ENCODE assay signal across 14 cellular contexts in the genomic region with DNA sequence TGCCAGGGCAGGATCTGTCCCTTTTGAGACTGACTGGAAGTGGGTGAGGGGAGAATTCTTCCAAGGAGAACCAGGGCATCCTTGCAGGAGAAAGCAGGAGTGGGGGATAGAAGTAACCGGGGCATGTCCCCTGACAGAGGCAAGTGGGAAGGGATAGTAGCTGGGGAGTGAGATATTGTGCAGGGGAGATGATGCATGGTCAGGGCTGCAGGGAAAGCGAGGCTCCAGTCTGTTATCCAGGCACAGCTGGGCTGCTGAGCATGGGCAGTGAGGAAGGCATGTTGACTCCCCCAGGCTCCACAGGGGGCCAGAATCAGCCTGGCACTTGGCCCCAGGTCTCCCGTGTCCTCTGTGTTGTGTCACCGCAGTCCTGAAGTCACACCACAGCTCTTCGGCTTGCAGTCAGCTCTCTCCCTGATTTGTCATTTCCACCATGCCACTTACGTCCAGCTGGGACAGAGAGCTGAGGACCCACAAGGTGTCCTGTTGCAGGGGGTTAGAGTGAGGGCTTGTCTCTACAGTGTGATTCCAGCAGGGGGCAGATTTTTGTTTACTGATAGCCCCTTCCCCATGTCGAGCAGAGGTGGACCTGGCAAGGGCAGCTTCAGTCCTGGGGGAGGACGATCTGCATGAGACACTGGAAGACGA. TPM values are rescaled to one million over a fixed set of nuclear protein-coding genes. Genes with fewer than 3 reads are reported as not detected.
DNase-seq lines count a peak whose midpoint lies in the region; ATAC-seq and TF ChIP-seq lines count a peak whose summit lies in the region.
"Had no signal": no experiment of that assay in that cellular context is flagged by ENCODE, and none has a peak within 500 bp of the region (broad histone marks: within the 10 kb centered on the region; RNA-seq: fewer than 3 reads in every experiment).

No MANE protein-coding gene starts in this region.

- no peak overlapping the region for H2AFZ ChIP-seq in GM23338

- TF ChIP-seq EP300 in sigmoid colon (IDR thresholded peaks at IDR 0.05) = no peak

- H3F3A ChIP-seq in GM23338 (replicated peaks; ENCODE audit: low read depth) = 0 out of 2 replicates have a peak, but pooled peaks cover 2% of the 10 kb centered on the region

- H3K27me3 ChIP-seq in GM23338 (ENCODE audit: insufficient read depth) (no peaks in the 10 kb centered on the region), sigmoid colon (no peaks in the 10 kb centered on the region)
- H3K27me3 ChIP-seq: tibial artery had no signal

- H3K4me1 ChIP-seq in GM23338 (ENCODE audit: insufficient read depth) (peaks cover 13% of the 10 kb centered on the region), sigmoid colon (peaks cover 0 to 14% (median 6%) of the 10 kb centered on the region in 4 donors)
- H3K4me1 ChIP-seq: tibial artery had no signal

- H3K27ac ChIP-seq in GM23338 (ENCODE audit: low read depth) (no peak overlapping the region), sigmoid colon (no peak overlapping the region)
- H3K27ac ChIP-seq: tibial artery had no signal

- H3K9me3 Mint-ChIP-seq in GM23338 = peaks cover 19% of the 10 kb centered on the region

- TF ChIP-seq POLR2A in sigmoid colon (IDR thresholded peaks at IDR 0.05) = no peak

- H3K27ac Mint-ChIP-seq in GM23338 = no peak overlapping the region; the same call in 1 of the 2 replicates
- H3K27ac Mint-ChIP-seq: T-cell had no signal

- peaks cover 44% of the 10 kb centered on the region for H3K36me3 Mint-ChIP-seq in GM23338 (ENCODE audit: low read depth)

- peaks cover 28% of the 10 kb centered on the region for H3K4me1 Mint-ChIP-seq in GM23338
- H3K4me1 Mint-ChIP-seq: CD8-positive, alpha-beta memory T cell; T-cell had no signal

- H3K4me3 Mint-ChIP-seq in GM23338 = no peak overlapping the region; the same call in 2 of the 3 replicates
- H3K4me3 Mint-ChIP-seq: CD8-positive, alpha-beta memory T cell; T-cell had no signal

- H3K9me2 ChIP-seq in GM23338 (ENCODE audit: insufficient read depth) = no peaks in the 10 kb centered on the region

- H3K9me3 ChIP-seq in sigmoid colon = no peaks in the 10 kb centered on the region
- H3K9me3 ChIP-seq: tibial artery had no signal

- 88 to 91% methylated on average over 9 of the region's 9 CpGs for WGBS in sigmoid colon, 2 donors

- peak; percentile 85 for DNase-seq in GM23338 (ENCODE audit: low spot score)
- no peak for DNase-seq in astrocyte of the spinal cord (ENCODE audit: low read depth, low spot score)
- peak; percentile 67 for DNase-seq in cardiac septum (ENCODE audit: low spot score)
- DNase-seq in sigmoid colon = peak; percentile 57
- DNase-seq in germinal center (ENCODE audit: low spot score) = no peak
- DNase-seq in NCI-H526 treated with DMSO at 0.1 percent for 48 hours (lab: John Stamatoyannopoulos, UW) = no peak
- DNase-seq in medulla oblongata (ENCODE audit: extremely low spot score) = no peak
- no peak for DNase-seq in NCI-H748 (lab: John Stamatoyannopoulos, UW; ENCODE audit: unreplicated experiment)
- DNase-seq: activated CD4-positive, alpha-beta T cell treated with anti-CD3 and anti-CD28 coated beads, Interleukin-2, amount 50 U/mL, for 1 hour; CD8-positive, alpha-beta memory T cell; erythroblast; NCI-H2081 treated with DMSO at 0.1 percent for 48 hours; T-cell had no signal

- ATAC-seq in GM23338 = peak; percentile 48
- ATAC-seq: T-cell had no signal

- peaks cover 5% of the 10 kb centered on the region; the same call in 1 of the 2 replicates for H3K36me3 ChIP-seq in GM23338 (ENCODE audit: insufficient read depth)
- H3K36me3 ChIP-seq in sigmoid colon = peaks cover 0 to 16% (median 5%) of the 10 kb centered on the region in 4 donors

- H3K27me3 Mint-ChIP-seq in GM23338 (ENCODE audit: insufficient read depth, low read depth, poor library complexity) = peaks cover 10% of the 10 kb centered on the region

- H3K4me3 ChIP-seq in GM23338 = no peak overlapping the region
- H3K4me3 ChIP-seq in astrocyte of the spinal cord (ENCODE audit: low read depth, low read length) = no peak overlapping the region
- H3K4me3 ChIP-seq in sigmoid colon = no peak overlapping the region
- H3K4me3 ChIP-seq: tibial artery had no signal

- intact Hi-C loops in cardiac septum (cut with DNase I) (no loop called here), sigmoid colon (cut with DNase I) (no loop called here)

- no peaks in the 10 kb centered on the region; the same call in none of the 2 replicates for H4K20me1 ChIP-seq in GM23338 (replicated peaks; ENCODE audit: insufficient read depth)

- in situ Hi-C loops in astrocyte of the spinal cord (cut with HindIII; ENCODE audit: low sequenced_read_pairs) = no loop called here

- no peaks in the 10 kb centered on the region for H3K79me2 ChIP-seq in GM23338 (replicated peaks; ENCODE audit: insufficient read depth)

- no peak overlapping the region for H3K4me2 ChIP-seq in GM23338

- TF ChIP-seq CTCF in GM23338 (conservative IDR thresholded peaks at IDR 0.05; ENCODE audit: low read depth in 2 of 2) (peak; percentile 61 to 66), astrocyte of the spinal cord (IDR thresholded peaks at IDR 0.05; ENCODE audit: low read depth, low read length) (peak; percentile 21), sigmoid colon (IDR thresholded peaks at IDR 0.05) (no peak)

TF ChIP-seq in GM23338, 12 proteins besides CTCF, POLR2A, EP300 and RAD21 (continues in another document):
- no peak for TF ChIP-seq STAT1 (IDR thresholded peaks at IDR 0.05; ENCODE audit: unreplicated experiment)
- TF ChIP-seq, protein P1, sequence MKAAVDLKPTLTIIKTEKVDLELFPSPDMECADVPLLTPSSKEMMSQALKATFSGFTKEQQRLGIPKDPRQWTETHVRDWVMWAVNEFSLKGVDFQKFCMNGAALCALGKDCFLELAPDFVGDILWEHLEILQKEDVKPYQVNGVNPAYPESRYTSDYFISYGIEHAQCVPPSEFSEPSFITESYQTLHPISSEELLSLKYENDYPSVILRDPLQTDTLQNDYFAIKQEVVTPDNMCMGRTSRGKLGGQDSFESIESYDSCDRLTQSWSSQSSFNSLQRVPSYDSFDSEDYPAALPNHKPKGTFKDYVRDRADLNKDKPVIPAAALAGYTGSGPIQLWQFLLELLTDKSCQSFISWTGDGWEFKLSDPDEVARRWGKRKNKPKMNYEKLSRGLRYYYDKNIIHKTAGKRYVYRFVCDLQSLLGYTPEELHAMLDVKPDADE (IDR thresholded peaks at IDR 0.05) = no peak
- no peak for TF ChIP-seq ZNF114 (CRISPR knock-in tag; IDR thresholded peaks at IDR 0.05)
- no peak for TF ChIP-seq NANOG (IDR thresholded peaks at IDR 0.05; ENCODE audit: borderline replicate concordance)
- TF ChIP-seq EZH2 (IDR thresholded peaks at IDR 0.05; ENCODE audit: low read depth, unreplicated experiment) = no peak

RNA-seq across cellular contexts. Expression of a gene that starts 40.9 kb away (rescaled TPM):
- 47.2 and 63.5 TPM in 2 replicates for total RNA-seq in GM23338 (2014; rRNA removed; shearing (Covaris generic))
- 28.6 and 35.2 TPM in 2 replicates for polyA plus RNA-seq in GM23338 (2016; fragmentation: Nextera tagmentation; extraction: Ambion mirVana)
- total RNA-seq in cardiac septum = 9.7 TPM
- 10 to 100 TPM; 15.2 to 22.4 (median 16.0) TPM for total RNA-seq in sigmoid colon
- polyA plus RNA-seq in sigmoid colon = 10 to 100 TPM in 1 of 3 donors, 1 to 10 TPM in 2; 6.6 to 12.1 (median 6.9) TPM

RNA-seq across cellular contexts. Expression of a gene that starts 56.7 kb away (rescaled TPM):
- 40.8 and 53.1 TPM in 2 replicates for total RNA-seq in GM23338 (2014; rRNA removed; shearing (Covaris generic))
- polyA plus RNA-seq in GM23338 (2016; fragmentation: Nextera tagmentation; extraction: Ambion mirVana) (15.5 and 15.6 TPM in 2 replicates), sigmoid colon (10 to 100 TPM; 18.3 to 35.9 (median 22.8) TPM)
- total RNA-seq in cardiac septum (17.5 TPM), sigmoid colon (10 to 100 TPM; 22.4 to 45.7 (median 29.5) TPM)

Comparison
In these comparisons a context has a peak if more than half of its experiments do, and no peak if none do; other contexts are left out.
1. DNase-seq: peak in GM23338 (single experiment), cardiac septum (single experiment) and sigmoid colon (single experiment); none in astrocyte of the spinal cord (single experiment), germinal center (single experiment), NCI-H526 treated with DMSO at 0.1 percent for 48 hours (single experiment), medulla oblongata (single experiment) and NCI-H748 (single experiment).
2. CTCF ChIP-seq: peak in GM23338 (2 of 2) and astrocyte of the spinal cord (single experiment); none in sigmoid colon (0 of 4).